ENCODE assay signal across 20 cellular contexts in genomic region chr5:106312360-106312759, GRCh38.
DNase-seq lines count a peak whose midpoint lies in the region; ATAC-seq, FAIRE-seq and TF ChIP-seq lines count a peak whose summit lies in the region.
"Had no signal": no experiment of that assay in that cellular context is flagged by ENCODE, and none has a peak within 500 bp of the region (broad histone marks: within the 10 kb centered on the region; RNA-seq: fewer than 3 reads in every experiment).

No MANE protein-coding gene starts in this region.

- FAIRE-seq in pancreas (lab: Jason Lieb, UNC), result no peak

- no peaks in the 10 kb centered on the region for H3K27me3 ChIP-seq in MG63
- H3K27me3 ChIP-seq in osteoblast (ENCODE audit: insufficient read depth, low read length), result no peaks in the 10 kb centered on the region
- H3K27me3 ChIP-seq in pancreas, result peaks cover 0 to 2% (median 0%) of the 10 kb centered on the region in 4 donors
- H3K27me3 ChIP-seq: cardiac muscle cell, neural progenitor cell, vagina had no signal

- intact Hi-C loops in pancreas (cut with DNase I), result no loop called here

- H3K27ac ChIP-seq in osteoblast (ENCODE audit: low read depth, low read length) (no peak overlapping the region), pancreas (no peak overlapping the region)
- H3K27ac ChIP-seq: cardiac muscle cell, neural progenitor cell, vagina had no signal

- H3K36me3 ChIP-seq in MG63 (no peaks in the 10 kb centered on the region), osteoblast (ENCODE audit: insufficient read depth, low read length) (no peaks in the 10 kb centered on the region), pancreas (no peaks in the 10 kb centered on the region)
- H3K36me3 ChIP-seq: cardiac muscle cell, neural progenitor cell, vagina had no signal

- TF ChIP-seq CTCF in osteoblast (IDR thresholded peaks at IDR 0.05; ENCODE audit: extremely low read depth, low read depth, low read length), result no peak
- TF ChIP-seq CTCF in GM10266 (IDR thresholded peaks at IDR 0.05; ENCODE audit: control insufficient read depth, insufficient read depth, low read depth, missing control alignments), result no peak
- no peak for TF ChIP-seq CTCF in pancreas (IDR thresholded peaks at IDR 0.05)

- no peak overlapping the region for H3K4me3 ChIP-seq in MG63
- H3K4me3 ChIP-seq in osteoblast (ENCODE audit: insufficient read depth, low read length), result no peak overlapping the region
- no peak overlapping the region for H3K4me3 ChIP-seq in pancreas
- H3K4me3 ChIP-seq: cardiac muscle cell, neural progenitor cell, vagina had no signal

- no peak overlapping the region for H3K4me2 ChIP-seq in osteoblast (ENCODE audit: insufficient read depth, low read length)
- H3K4me2 ChIP-seq: neural progenitor cell had no signal

- no peaks in the 10 kb centered on the region for H3K9me3 ChIP-seq in MG63
- H3K9me3 ChIP-seq in osteoblast (ENCODE audit: low read depth, low read length), result no peaks in the 10 kb centered on the region
- no peaks in the 10 kb centered on the region for H3K9me3 ChIP-seq in pancreas
- H3K9me3 ChIP-seq: vagina had no signal

- H3K4me1 ChIP-seq in osteoblast (ENCODE audit: insufficient read depth, low read length), result peaks cover 8% of the 10 kb centered on the region
- no peaks in the 10 kb centered on the region for H3K4me1 ChIP-seq in pancreas
- H3K4me1 ChIP-seq: neural progenitor cell, vagina had no signal

- peak; percentile 12 for DNase-seq in Daoy (ENCODE audit: low read depth)
- peak; percentile 9 for DNase-seq in MG63
- peak; percentile 44 for DNase-seq in dedifferentiated amniotic fluid mesenchymal stem cell (ENCODE audit: extremely low spot score)
- peak; percentile 71 for DNase-seq in osteoblast (ENCODE audit: insufficient read length, low spot score, missing footprints)
- DNase-seq in GM10266 (ENCODE audit: extremely low spot score), result no peak
- DNase-seq in stimulated activated naive CD4-positive, alpha-beta T cell treated with Interleukin-2 at 50 U/mL for 16 hours (lab: John Stamatoyannopoulos, UW), result no peak
- no peak for DNase-seq in NCI-H1092 treated with DMSO at 0.1 percent for 48 hours (lab: John Stamatoyannopoulos, UW)
- no peak for DNase-seq in pancreas
- DNase-seq: activated CD4-positive, alpha-beta T cell treated with anti-CD3 and anti-CD28 coated beads for 48 hours; activated CD8-positive, alpha-beta memory T cell treated with anti-CD3 and anti-CD28 coated beads, Interleukin-2, amount 50 U/mL, for 48 hours; activated naive CD4-positive, alpha-beta T cell; AML-193; effector CD4-positive, alpha-beta T cell; immature natural killer cell; NCI-H2029 treated with DMSO at 0.1 percent for 48 hours; NCI-H510A treated with DMSO at 0.1 percent for 48 hours; T1000 had no signal

- no peak for ATAC-seq in pancreas

- H3K79me2 ChIP-seq in osteoblast (ENCODE audit: insufficient read depth, low read length), result no peaks in the 10 kb centered on the region

- H4K20me1 ChIP-seq in osteoblast (ENCODE audit: insufficient read depth, low read length), result no peaks in the 10 kb centered on the region

- H2AFZ ChIP-seq in osteoblast (ENCODE audit: low read length), result peak overlapping the region; percentile 49
- H2AFZ ChIP-seq: neural progenitor cell had no signal

Comparison
In these comparisons a context has a peak if more than half of its experiments do, and no peak if none do; other contexts are left out.
1. DNase-seq: peak in Daoy (single experiment), MG63 (single experiment), dedifferentiated amniotic fluid mesenchymal stem cell (single experiment) and osteoblast (single experiment); none in GM10266 (single experiment), stimulated activated naive CD4-positive, alpha-beta T cell treated with Interleukin-2 at 50 U/mL for 16 hours (single experiment), NCI-H1092 treated with DMSO at 0.1 percent for 48 hours (single experiment) and pancreas (0 of 6).